1 cellular context compared by ENCODE assay signal in genomic region chr10:24858244-24858907, GRCh38.
TF ChIP-seq lines count a peak whose summit lies in the region.

No MANE protein-coding gene starts in this region.

TF ChIP-seq in HEK293, 187 proteins besides CTCF, POLR2A, EP300 and RAD21 (continued from another document):
- TF ChIP-seq ZNF645 (tag by site-specific recombination; IDR thresholded peaks at IDR 0.05) (no peak), SCRT2 (tag by site-specific recombination; IDR thresholded peaks at IDR 0.05) (peak; percentile 25; the same call in 1 of the 2 replicates), FEZF1 (tag by site-specific recombination; IDR thresholded peaks at IDR 0.05) (no peak)
TF ChIP-seq in HEK293: peak in this region for 2.
